In the genomic region with DNA sequence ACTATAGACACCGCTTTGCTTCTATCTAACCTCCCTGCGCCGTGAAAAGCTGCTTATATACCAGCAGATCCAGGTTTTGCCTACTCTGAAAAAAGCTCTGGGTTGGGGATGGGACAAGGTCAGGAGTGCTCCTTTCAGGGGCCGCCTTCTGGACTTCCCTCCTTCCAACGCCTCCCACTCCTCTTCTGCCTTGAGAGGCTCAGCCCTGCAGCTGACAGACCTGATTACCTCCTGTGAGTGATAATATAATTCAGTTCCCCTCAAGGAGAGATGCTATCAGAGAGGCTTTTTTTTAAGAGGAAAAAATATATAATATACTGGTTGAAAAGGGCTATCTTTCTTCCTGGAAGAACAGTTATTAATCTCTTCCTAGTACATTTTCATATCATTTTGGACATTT, we compare ENCODE assay signal across 24 cellular contexts.
"Had no signal": no experiment of that assay in that cellular context is flagged by ENCODE, and none has a peak within 500 bp of the region (broad histone marks: within the 10 kb centered on the region; RNA-seq: fewer than 3 reads in every experiment).

No MANE protein-coding gene starts in this region.

- H3K36me3 ChIP-seq: ascending aorta, cardiac muscle cell, colonic mucosa, spleen, suprapubic skin, tibial nerve had no signal

- H3K4me3 ChIP-seq: ascending aorta, cardiac muscle cell, colonic mucosa, dorsolateral prefrontal cortex, spleen, suprapubic skin, tibial nerve had no signal

- H3K27me3 ChIP-seq: ascending aorta, cardiac muscle cell, colonic mucosa, tibial nerve had no signal

- H3K4me1 ChIP-seq: ascending aorta, colonic mucosa, spleen, suprapubic skin, tibial nerve had no signal

- H3K9me3 ChIP-seq: ascending aorta, colonic mucosa, spleen, suprapubic skin, tibial nerve had no signal

- ATAC-seq: left cardiac atrium, right cardiac atrium had no signal

- H3K27ac ChIP-seq: ascending aorta, cardiac muscle cell, colonic mucosa, dorsolateral prefrontal cortex, spleen, suprapubic skin, tibial nerve had no signal

- DNase-seq: activated CD4-positive, alpha-beta memory T cell treated with anti-CD3 and anti-CD28 coated beads for 36 hours; activated CD4-positive, alpha-beta T cell treated with anti-CD3 and anti-CD28 coated beads, Interleukin-2, amount 10 ng/mL, durations not matched to agents 24 days and 14 days; activated CD4-positive, CD25-positive, alpha-beta regulatory T cell treated with anti-CD3 and anti-CD28 coated beads, Interleukin-2, amount 50 U/mL, for 72 hours; activated CD8-positive, alpha-beta memory T cell treated with anti-CD3 and anti-CD28 coated beads, Interleukin-2, amount 50 U/mL, for 4 hours; activated effector memory CD4-positive, alpha-beta T cell treated with anti-CD3 and anti-CD28 coated beads, Interleukin-2, amount 50 U/mL, for 16 hours; activated naive CD4-positive, alpha-beta T cell treated with anti-CD3 and anti-CD28 coated beads, Interleukin-2, amount 10 ng/mL, durations not matched to agents 7 days and 5 days; activated naive CD8-positive, alpha-beta T cell treated with anti-CD3 and anti-CD28 coated beads, Interleukin-2, amount 10 ng/mL, durations not matched to agents 7 days and 5 days; activated T-cell treated with anti-CD3 and anti-CD28 coated beads, Interleukin-2, amount 50 U/mL, for 1 hour; cerebellar nuclear complex; colonic mucosa; dorsolateral prefrontal cortex; effector memory CD4-positive, alpha-beta T cell; hippocampal formation; left cardiac atrium; mammary epithelial cell; naive B cell; right cardiac atrium; spleen; stimulated activated naive CD4-positive, alpha-beta T cell; T-helper 1 cell had no signal
